Comparison of ENCODE assay signal across 11 cellular contexts in the genomic region with DNA sequence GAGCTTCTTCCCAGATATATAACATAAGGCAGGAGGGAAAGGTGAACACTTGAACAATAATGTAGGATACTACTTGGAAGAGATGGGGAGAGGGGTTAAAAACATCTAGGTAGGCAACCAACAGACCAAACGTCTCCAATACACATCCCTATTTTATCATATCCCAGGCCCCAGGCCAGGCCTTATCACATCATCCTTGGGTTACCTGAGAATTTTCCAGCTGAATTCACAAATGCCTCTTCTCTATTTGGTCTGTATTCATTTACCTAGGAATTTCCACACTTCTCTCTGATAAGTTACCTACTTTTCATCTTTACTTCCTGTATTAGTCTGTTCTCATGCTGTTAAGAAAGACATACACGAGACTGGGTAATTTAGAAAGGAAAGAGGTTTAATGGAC.
"Had no signal": no experiment of that assay in that cellular context is flagged by ENCODE, and none has a peak within 500 bp of the region (broad histone marks: within the 10 kb centered on the region; RNA-seq: fewer than 3 reads in every experiment).

No MANE protein-coding gene starts in this region.

- H3K4me2 ChIP-seq: GM23338 had no signal

- H3K9ac ChIP-seq: GM23248 had no signal

- H3K27ac Mint-ChIP-seq: GM23338, H9, HFFc6 had no signal

- DNase-seq: GM23248, GOT3, H7, H9, HCEC 1CT, HFFc6 had no signal

- H3K4me1 ChIP-seq: HAP-1 had no signal

- H3K4me1 Mint-ChIP-seq: GM23338 had no signal

- FAIRE-seq: H1, H54 had no signal

- H3K27ac ChIP-seq: GM23248 had no signal

- H3K36me3 ChIP-seq: HAP-1 had no signal

- H3K9me3 ChIP-seq: HAP-1 had no signal

- H3K4me3 Mint-ChIP-seq: GM23338, H9, HFFc6 had no signal

- H3K9me3 Mint-ChIP-seq: GM23338, H9, HFFc6 had no signal

- H3K4me3 ChIP-seq: GM23248, GM23338, HAP-1 had no signal

- ATAC-seq: GM23338, HCT116 had no signal
